Comparison of ENCODE assay signal across 8 cellular contexts in the genomic region with DNA sequence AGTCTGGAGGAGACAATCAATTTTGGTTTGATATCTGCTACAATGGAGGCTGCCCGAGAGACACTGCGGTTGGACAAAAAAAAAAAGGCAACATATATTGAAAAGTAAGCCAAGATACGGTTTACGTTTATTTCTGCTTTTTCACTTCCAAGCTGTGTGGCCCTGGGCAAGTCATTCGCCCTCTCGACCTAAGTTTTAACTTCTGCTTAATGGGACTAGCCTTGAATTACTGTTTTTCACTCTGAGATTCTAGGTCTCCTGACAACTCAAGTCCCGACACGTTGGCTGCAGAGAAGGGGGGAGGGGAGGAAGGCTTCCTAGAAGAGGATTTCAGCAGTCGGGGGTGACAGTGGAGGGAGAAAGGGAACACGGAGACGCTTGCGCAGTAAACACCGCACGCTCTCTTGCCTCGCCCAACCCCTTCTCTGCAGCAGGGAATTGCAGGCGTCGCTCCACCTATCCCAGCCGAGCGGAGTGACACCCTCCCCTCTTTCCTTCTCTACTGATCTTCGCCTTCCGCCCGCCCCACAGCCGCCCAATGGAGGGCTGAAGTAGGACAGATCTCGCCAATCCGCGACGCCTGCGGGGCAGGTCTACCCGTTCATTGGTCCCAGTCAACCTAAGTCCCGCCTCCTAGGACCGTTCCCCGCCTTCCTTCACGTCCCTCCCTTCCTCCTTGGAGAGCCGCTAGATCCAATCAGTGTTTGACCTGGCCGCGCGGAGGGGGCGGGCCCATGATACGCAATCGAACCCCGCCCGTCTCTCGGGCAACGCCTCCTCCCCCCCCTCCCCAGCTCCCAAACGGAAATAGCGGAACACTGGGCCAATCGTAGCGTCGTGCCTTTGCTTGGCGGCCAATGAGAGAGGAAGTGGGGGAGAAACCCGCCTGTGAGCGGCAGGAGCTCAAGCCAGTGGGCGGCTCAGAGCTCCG.
DNase-seq lines count a peak whose midpoint lies in the region; ATAC-seq and TF ChIP-seq lines count a peak whose summit lies in the region.

No MANE protein-coding gene starts in this region.

- ATAC-seq in HG03378 (IDR thresholded peaks at IDR 0.05; ENCODE audit: unreplicated experiment): peak; percentile 94

- TF ChIP-seq POLR2A in GM19099 (IDR thresholded peaks at IDR 0.05; ENCODE audit: extremely low read depth, insufficient read length, low read depth): peak; percentile 86

- peak; percentile 100 for DNase-seq in AML-193 (lab: John Stamatoyannopoulos, UW)
- DNase-seq in NCI-H446 treated with DMSO at 0.1 percent for 48 hours (lab: John Stamatoyannopoulos, UW): peak; percentile 100
- DNase-seq in activated CD4-positive, CD25-positive, alpha-beta regulatory T cell treated with anti-CD3 and anti-CD28 coated beads, Interleukin-2, amount 50 U/mL, for 72 hours: peak; percentile 97
- DNase-seq in cerebellar nuclear complex (lab: John Stamatoyannopoulos, UW): peak; percentile 99 to 100
- DNase-seq in islet precursor cell: peak; percentile 100
- DNase-seq in stimulated activated CD4-positive, alpha-beta T cell treated with anti-CD3 and anti-CD28 coated beads, Interleukin-12 subunit alpha, Interleukin-12 subunit beta, amount 100 ng/mL, for 4 hours: peak; percentile 98

Comparison
In these comparisons a context has a peak if more than half of its experiments do, and no peak if none do; other contexts are left out.
1. Peak in every context shown above with its lines: DNase-seq and ATAC-seq.